In the genomic region with DNA sequence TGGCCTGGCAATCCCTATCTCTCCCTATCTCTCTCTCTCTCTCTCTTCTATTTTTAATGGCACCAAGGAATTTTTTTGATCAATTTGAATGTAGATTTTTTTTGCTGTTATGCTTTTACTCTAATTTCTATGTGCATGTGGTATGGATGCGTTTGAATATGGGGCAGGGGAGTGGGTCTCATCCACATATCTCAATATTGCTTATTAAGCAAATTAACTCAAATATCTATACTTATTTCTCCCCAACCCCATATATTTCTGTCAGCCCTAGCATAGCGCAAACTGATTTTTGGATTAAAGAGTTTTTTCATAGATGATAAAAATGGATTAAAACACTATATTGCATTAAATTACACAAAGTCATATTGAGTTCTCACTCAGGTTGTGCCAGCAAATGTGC, we compare ENCODE assay signal across 6 cellular contexts.
"Had no signal": no experiment of that assay in that cellular context is flagged by ENCODE, and none has a peak within 500 bp of the region (broad histone marks: within the 10 kb centered on the region; RNA-seq: fewer than 3 reads in every experiment).

No MANE protein-coding gene starts in this region.

- H3K4me2 ChIP-seq: KMS-11 had no signal

- H3K4me3 Mint-ChIP-seq: IgD-negative memory B cell had no signal

- H3K27ac Mint-ChIP-seq: IgD-negative memory B cell had no signal

- H3K9ac ChIP-seq: KMS-11 had no signal

- H3K27me3 Mint-ChIP-seq: IgD-negative memory B cell had no signal

- H3K4me1 Mint-ChIP-seq: IgD-negative memory B cell had no signal

- FAIRE-seq: HTR-8/SVneo had no signal

- H3K27ac ChIP-seq: HL-60, KMS-11 had no signal

- DNase-seq: KBM-7, KG1 had no signal
